8 cellular contexts compared by ENCODE assay signal in the genomic region with DNA sequence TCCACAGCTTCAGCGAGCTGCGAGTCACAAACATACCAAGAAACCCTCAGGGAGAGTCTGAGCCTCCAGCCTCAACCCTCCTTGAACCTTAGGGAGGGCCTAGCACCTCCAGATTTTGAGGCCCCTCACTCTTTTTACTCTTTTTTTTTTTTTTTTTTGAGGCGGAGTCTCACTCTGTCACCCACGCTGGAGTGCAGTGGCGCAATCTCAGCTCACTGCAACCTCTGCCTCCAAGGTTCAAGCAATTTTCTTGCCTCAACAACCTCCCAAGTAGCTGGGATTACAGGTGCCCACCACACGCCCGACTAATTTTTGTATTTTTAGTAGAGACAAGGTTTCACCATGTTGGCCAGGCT. TPM values are rescaled to one million over a fixed set of nuclear protein-coding genes. Genes with fewer than 3 reads are reported as not detected.
DNase-seq lines count a peak whose midpoint lies in the region; ATAC-seq, FAIRE-seq and TF ChIP-seq lines count a peak whose summit lies in the region.
"Not testable (repeated sequence)": the region's sequence is repeated elsewhere in the genome, so short reads cannot be mapped to it uniquely, and the experiment has no call there.

No MANE protein-coding gene starts in this region.

- not testable (repeated sequence) for H3K4me3 ChIP-seq in BLaER1; K562; endothelial cell of umbilical vein (replicated peaks in 1 of 3; ENCODE audit: insufficient read depth in 1 of 3, low read depth in 1 of 3, low read length in 3 of 3)
- H3K4me3 ChIP-seq in Loucy (ENCODE audit: low read length, poor library complexity, severe bottlenecking) (peak overlapping the region; percentile 34), left ventricle myocardium inferior (peak overlapping the region; percentile 4), mucosa of stomach (ENCODE audit: low read length) (peak overlapping the region; percentile 18), skeletal muscle satellite cell (ENCODE audit: low read length) (peak overlapping the region; percentile 92), upper lobe of left lung (peak overlapping the region in 3 of 4 donors; percentile 58 to 72 (median 65))

- POLR2A ChIA-PET in K562 (lab: Yijun Ruan, JAX), result interaction anchor here (0.9 to 1.8 kb wide), 4 partner anchors 9 to 43 kb away, joined by 4 to 8 read pairs (median 6); a partner anchor contains a TSS
- POLR2A ChIA-PET in endothelial cell of umbilical vein (lab: Charles Lee), result not testable (repeated sequence)

- H3K9me3 ChIP-seq in BLaER1; Loucy (ENCODE audit: insufficient read depth, low read depth, low read length); K562 (replicated peaks; ENCODE audit: control insufficient read depth, insufficient read depth, low read depth, low read length); endothelial cell of umbilical vein (replicated peaks; ENCODE audit: control insufficient read depth, insufficient read depth, low read length); left ventricle myocardium inferior (replicated peaks); mucosa of stomach (ENCODE audit: control insufficient read depth, low read length); skeletal muscle satellite cell (replicated peaks; ENCODE audit: low read length); upper lobe of left lung: not testable (repeated sequence)

- peaks cover 36% of the 10 kb centered on the region for H3K4me1 ChIP-seq in BLaER1
- peaks cover 24% of the 10 kb centered on the region for H3K4me1 ChIP-seq in Loucy (ENCODE audit: insufficient read depth, low read length, poor library complexity, severe bottlenecking)
- peaks cover 30 to 51% of the 10 kb centered on the region in 2 experiments; a peak in 4 of 5 replicates for H3K4me1 ChIP-seq in K562 (replicated peaks in 1 of 2; ENCODE audit: control insufficient read depth in 2 of 2, insufficient read depth in 2 of 2, low read length in 2 of 2)
- H3K4me1 ChIP-seq in endothelial cell of umbilical vein (ENCODE audit: control insufficient read depth, extremely low read depth, insufficient read depth, low read length), result peaks cover 16% of the 10 kb centered on the region
- peaks cover 63% of the 10 kb centered on the region for H3K4me1 ChIP-seq in left ventricle myocardium inferior
- H3K4me1 ChIP-seq in mucosa of stomach (ENCODE audit: control insufficient read depth, insufficient read depth, low read length), result peaks cover 41% of the 10 kb centered on the region
- H3K4me1 ChIP-seq in skeletal muscle satellite cell (ENCODE audit: control insufficient read depth, insufficient read depth, low read length), result peaks cover 50% of the 10 kb centered on the region
- H3K4me1 ChIP-seq in upper lobe of left lung, result peaks cover 31 to 65% (median 57%) of the 10 kb centered on the region in 4 donors

- H3K9me1 ChIP-seq in K562 (ENCODE audit: control insufficient read depth, insufficient read depth, low read length); endothelial cell of umbilical vein (replicated peaks; ENCODE audit: control insufficient read depth, extremely low read depth, insufficient read depth, low read length): not testable (repeated sequence)

- in situ Hi-C loops in K562 (cut with MboI), result not testable (repeated sequence)

- dilution Hi-C loops in endothelial cell of umbilical vein (cut with MboI; ENCODE audit: extremely low pct_ligation_motif_present, low sequenced_read_pairs), result not testable (repeated sequence)

- not testable (repeated sequence) for DNase-seq in K562 (ENCODE audit: extremely low read depth in 1 of 4, low spot score in 3 of 4); endothelial cell of umbilical vein (ENCODE audit: low read depth, low spot score); left ventricle myocardium inferior; upper lobe of left lung

- ATAC-seq in K562; upper lobe of left lung (ENCODE audit: low FRiP score in 2 of 2): not testable (repeated sequence)

- not testable (repeated sequence) for H3F3A ChIP-seq in Loucy (ENCODE audit: low read depth)

- not testable (repeated sequence) for H4K20me1 ChIP-seq in BLaER1; Loucy (ENCODE audit: insufficient read depth, low read length, poor library complexity, severe bottlenecking); K562 (replicated peaks; ENCODE audit: control insufficient read depth, insufficient read depth, low read length); endothelial cell of umbilical vein (replicated peaks; ENCODE audit: control insufficient read depth, extremely low read depth, insufficient read depth, low read length)

- not testable (repeated sequence) for FAIRE-seq in K562 (lab: Jason Lieb, UNC); endothelial cell of umbilical vein (lab: Jason Lieb, UNC)

- TF ChIP-seq RAD21 in K562 (CRISPR knock-in tag; conservative IDR thresholded peaks at IDR 0.05 in 1 of 2, IDR thresholded peaks at IDR 0.05 in 1 of 2), result not testable (repeated sequence)

- not testable (repeated sequence) for TF ChIP-seq EP300 in K562 (IDR thresholded peaks at IDR 0.05; ENCODE audit: low read length); upper lobe of left lung (IDR thresholded peaks at IDR 0.05)

- not testable (repeated sequence) for H2AFZ ChIP-seq in Loucy (ENCODE audit: low read length); K562 (ENCODE audit: low read depth, low read length)
- H2AFZ ChIP-seq in endothelial cell of umbilical vein (ENCODE audit: low read depth, low read length), result peak overlapping the region; percentile 5

- TF ChIP-seq POLR2A in K562 (conservative IDR thresholded peaks at IDR 0.05); endothelial cell of umbilical vein (IDR thresholded peaks at IDR 0.05; ENCODE audit: low read depth, low read length); upper lobe of left lung (IDR thresholded peaks at IDR 0.05): not testable (repeated sequence)

- BruUV-seq in K562 (replicated peaks; lab: Mats Ljungman, UMichigan); endothelial cell of umbilical vein (replicated peaks; lab: Mats Ljungman, UMichigan): not testable (repeated sequence)

- intact Hi-C loops in K562 (cut with micrococcal nuclease) (loop anchor here (10.0 kb wide), 1 partner anchor 110 kb away; a partner anchor contains a TSS), endothelial cell of umbilical vein (cut with micrococcal nuclease) (loop anchor here (1.0 kb wide), 1 partner anchor 112 kb away; a partner anchor contains a TSS), left ventricle myocardium inferior (cut with micrococcal nuclease) (loop anchor here (10.0 kb wide), 1 partner anchor 50 kb away; a partner anchor contains a TSS)

- CTCF ChIA-PET in K562 (lab: Yijun Ruan, JAX; ENCODE audit: low intra/inter-chr PET ratio), result not testable (repeated sequence)
- CTCF ChIA-PET in endothelial cell of umbilical vein (lab: Charles Lee), result interaction anchor here (1.0 to 2.8 kb wide), 10 partner anchors 8 to 112 kb away, joined by 3 to 24 read pairs (median 7); a partner anchor contains a TSS

- not testable (repeated sequence) for H3K9me2 ChIP-seq in Loucy (replicated peaks; ENCODE audit: low read depth, low read length)

- WGBS in K562 (ENCODE audit: insufficient coverage, low coverage, missing lambda C conversion rate), result 51% methylated on average over 3 of the region's 7 CpGs
- WGBS in upper lobe of left lung, 2 donors, result 52 to 61% methylated on average over 5 to 7 of the region's 7 CpGs

- H3K79me2 ChIP-seq in Loucy (ENCODE audit: insufficient read depth, low read length); endothelial cell of umbilical vein (ENCODE audit: control insufficient read depth, insufficient read depth, low read length): not testable (repeated sequence)
- H3K79me2 ChIP-seq in K562 (ENCODE audit: control insufficient read depth, insufficient read depth, low read length), result peaks cover 32% of the 10 kb centered on the region

- not testable (repeated sequence) for TF ChIP-seq CTCF in Loucy (conservative IDR thresholded peaks at IDR 0.05; ENCODE audit: low read length); K562 (IDR thresholded peaks at IDR 0.05 in 2 of 3, conservative IDR thresholded peaks at IDR 0.05 in 1 of 3; ENCODE audit: insufficient read depth in 2 of 3, low read depth in 1 of 3, low read length in 3 of 3); endothelial cell of umbilical vein (IDR thresholded peaks at IDR 0.05; ENCODE audit: extremely low read depth in 1 of 2, insufficient read depth in 1 of 2, low read depth in 1 of 2, low read length in 2 of 2); left ventricle myocardium inferior (IDR thresholded peaks at IDR 0.05; ENCODE audit: borderline replicate concordance); upper lobe of left lung (IDR thresholded peaks at IDR 0.05)

- not testable (repeated sequence) for H3K27me3 ChIP-seq in BLaER1; Loucy (ENCODE audit: insufficient read depth, low read length, poor library complexity, severe bottlenecking); K562 (ENCODE audit: control insufficient read depth in 2 of 2, insufficient read depth in 2 of 2, low read length in 2 of 2); endothelial cell of umbilical vein (ENCODE audit: control insufficient read depth in 2 of 2, insufficient read depth in 2 of 2, low read length in 2 of 2); left ventricle myocardium inferior (ENCODE audit: low read depth); mucosa of stomach (ENCODE audit: control insufficient read depth, insufficient read depth, low read length); skeletal muscle satellite cell (ENCODE audit: control insufficient read depth, insufficient read depth, low read length); upper lobe of left lung

- not testable (repeated sequence) for H3K36me3 ChIP-seq in BLaER1; Loucy (ENCODE audit: insufficient read depth, low read length); K562 (ENCODE audit: control insufficient read depth, insufficient read depth, low read length); endothelial cell of umbilical vein (ENCODE audit: control insufficient read depth in 2 of 2, extremely low read depth in 1 of 2, insufficient read depth in 2 of 2, low read length in 2 of 2); left ventricle myocardium inferior; mucosa of stomach (ENCODE audit: control insufficient read depth, insufficient read depth, low read length); skeletal muscle satellite cell (ENCODE audit: insufficient read depth, low read length); upper lobe of left lung

- H3K27ac ChIP-seq in BLaER1; K562 (ENCODE audit: extremely low read depth, low read depth, low read length); endothelial cell of umbilical vein (ENCODE audit: insufficient read depth, low read depth, low read length): not testable (repeated sequence)
- H3K27ac ChIP-seq in left ventricle myocardium inferior (replicated peaks), result peak overlapping the region; percentile 91
- H3K27ac ChIP-seq in upper lobe of left lung, result peak overlapping the region; percentile 83 to 98 (median 91)

- peak overlapping the region; percentile 19; the same call in 1 of the 2 replicates for H3K4me2 ChIP-seq in BLaER1
- H3K4me2 ChIP-seq in Loucy (ENCODE audit: low read depth, low read length, poor library complexity, severe bottlenecking), result peak overlapping the region; percentile 84
- H3K4me2 ChIP-seq in K562 (ENCODE audit: insufficient read depth, low read length), result peak overlapping the region; percentile 89
- not testable (repeated sequence) for H3K4me2 ChIP-seq in endothelial cell of umbilical vein (ENCODE audit: insufficient read depth, low read length)
- H3K4me2 ChIP-seq in skeletal muscle satellite cell (ENCODE audit: low read length), result peak overlapping the region; percentile 94

- H3K9ac ChIP-seq in BLaER1; Loucy (ENCODE audit: low read depth, low read length, poor library complexity, severe bottlenecking); endothelial cell of umbilical vein (replicated peaks; ENCODE audit: extremely low read depth, insufficient read depth, low read length): not testable (repeated sequence)
- H3K9ac ChIP-seq in K562 (ENCODE audit: insufficient read depth in 1 of 2, low read depth in 2 of 2, low read length in 2 of 2) (peak overlapping the region; percentile 14 to 80; a peak in 2 of 4 replicates), mucosa of stomach (ENCODE audit: low read length) (peak overlapping the region; percentile 56), skeletal muscle satellite cell (ENCODE audit: low read depth, low read length) (peak overlapping the region; percentile 96)

RNA-seq across cellular contexts. Expression of a gene that starts 2.7 kb away (rescaled TPM):
- 0.67 and 5.0 TPM in 2 replicates for total RNA-seq in K562 (2011; cell fraction: chromatin; rRNA removed; ENCODE audit: low replicate concordance)
- 4.2 and 4.7 TPM in 2 replicates for total RNA-seq in K562 (2011; cell fraction: nucleolus; rRNA removed)
- total RNA-seq in K562 (2011; cell fraction: nucleoplasm; rRNA removed), result 3.2 and 4.8 TPM in 2 replicates
- total RNA-seq in K562 (2014; rRNA removed), result 10.4 and 15.9 TPM in 2 replicates
- 3.8 and 4.4 TPM in 2 replicates for total RNA-seq in K562 (2014; rRNA removed; fragmentation: Illumina TruSeq; extraction: Trizol)
- 7.4 TPM in 2 replicates for total RNA-seq in K562 (2015; rRNA removed; fragmentation: Illumina TruSeq; extraction: Trizol)
- total RNA-seq in K562 (2021), result 9.1 and 10.8 TPM in 2 replicates
- 7.5 and 9.9 TPM in 2 replicates for polyA plus RNA-seq in K562 (2011; rRNA removed)
- 10.4 and 19.0 TPM in 2 replicates for polyA plus RNA-seq in K562 (2011; cell fraction: cytosol; rRNA removed)
- polyA plus RNA-seq in K562 (2011; cell fraction: nucleus; rRNA removed), result 4.1 and 5.1 TPM in 2 replicates
- 7.3 and 8.1 TPM in 2 replicates for polyA plus RNA-seq in K562 (2012)
- 5.8 and 6.6 TPM in 2 replicates for polyA plus RNA-seq in K562 (2014; fragmentation: Illumina TruSeq; extraction: Trizol)
- 1 to 10 TPM in 1 of 2 experiments, under 1 TPM in 1; 0.90 to 1.9 TPM for polyA plus RNA-seq in K562 (2014; fragmentation: Nextera tagmentation; extraction: Ambion mirVana)
- polyA plus RNA-seq in K562 (2014; rRNA removed), result 9.5 and 10.4 TPM in 2 replicates
- polyA minus RNA-seq in K562 (2011; rRNA and poly(A)+ RNA removed), result 3.5 and 4.1 TPM in 2 replicates
- 6.7 and 13.0 TPM in 2 replicates for polyA minus RNA-seq in K562 (2011; cell fraction: cytosol; rRNA and poly(A)+ RNA removed)
- 3.0 and 4.2 TPM in 2 replicates for polyA minus RNA-seq in K562 (2011; cell fraction: nucleus; rRNA and poly(A)+ RNA removed)
- 2.4 and 3.0 TPM in 2 replicates for total RNA-seq in endothelial cell of umbilical vein
- 3.7 and 5.9 TPM in 2 replicates for polyA plus RNA-seq in endothelial cell of umbilical vein
- 2.8 and 3.7 TPM in 2 replicates for polyA plus RNA-seq in endothelial cell of umbilical vein (2011; cell fraction: cytosol; rRNA removed)
- polyA plus RNA-seq in endothelial cell of umbilical vein (2011; cell fraction: nucleus; rRNA removed), result 1.4 and 1.7 TPM in 2 replicates
- 3.7 and 4.9 TPM in 2 replicates for polyA plus RNA-seq in endothelial cell of umbilical vein (2012)
- 1.7 and 3.5 TPM in 2 replicates for polyA minus RNA-seq in endothelial cell of umbilical vein
- polyA minus RNA-seq in endothelial cell of umbilical vein (2011; cell fraction: cytosol; rRNA and poly(A)+ RNA removed), result 131 TPM
- 1.9 and 2.7 TPM in 2 replicates for polyA minus RNA-seq in endothelial cell of umbilical vein (2011; cell fraction: nucleus; rRNA and poly(A)+ RNA removed)
- 6.7 TPM for total RNA-seq in left ventricle myocardium inferior
- total RNA-seq in skeletal muscle satellite cell (2012; rRNA removed), result 19.0 and 19.9 TPM in 2 replicates
- total RNA-seq in upper lobe of left lung, result 10 to 100 TPM; 25.2 to 62.5 (median 45.0) TPM

RNA-seq across cellular contexts. Expression of a gene that starts 29.2 kb away (rescaled TPM):
- total RNA-seq in K562 (2011; cell fraction: chromatin; rRNA removed; ENCODE audit: low replicate concordance), result 10.2 and 12.9 TPM in 2 replicates
- total RNA-seq in K562 (2011; cell fraction: nucleolus; rRNA removed), result 11.7 and 12.0 TPM in 2 replicates
- total RNA-seq in K562 (2011; cell fraction: nucleoplasm; rRNA removed), result 13.0 and 16.5 TPM in 2 replicates
- total RNA-seq in K562 (2014; rRNA removed) (2.8 and 5.6 TPM in 2 replicates), K562 (2014; rRNA removed; fragmentation: Illumina TruSeq; extraction: Trizol) (4.2 and 5.3 TPM in 2 replicates), K562 (2015; rRNA removed; fragmentation: Illumina TruSeq; extraction: Trizol) (5.7 and 7.1 TPM in 2 replicates), K562 (2021) (9.8 and 9.9 TPM in 2 replicates), endothelial cell of umbilical vein (69.5 and 78.3 TPM in 2 replicates), left ventricle myocardium inferior (6.4 TPM), upper lobe of left lung (10 to 100 TPM; 18.2 to 62.7 (median 31.8) TPM)
- polyA plus RNA-seq in K562 (2011; rRNA removed) (9.5 and 14.7 TPM in 2 replicates), K562 (2014; fragmentation: Illumina TruSeq; extraction: Trizol) (8.9 and 12.5 TPM in 2 replicates), K562 (2014; fragmentation: Nextera tagmentation; extraction: Ambion mirVana) (1 to 10 TPM; 2.7 to 3.6 TPM), K562 (2014; rRNA removed) (5.3 and 6.5 TPM in 2 replicates), endothelial cell of umbilical vein (67.3 and 72.5 TPM in 2 replicates)
- 12.4 and 14.2 TPM in 2 replicates for polyA plus RNA-seq in K562 (2011; cell fraction: cytosol; rRNA removed)
- polyA plus RNA-seq in K562 (2011; cell fraction: nucleus; rRNA removed), result 15.4 and 25.9 TPM in 2 replicates
- 9.1 and 11.3 TPM in 2 replicates for polyA plus RNA-seq in K562 (2012)
- 4.9 and 7.2 TPM in 2 replicates for polyA minus RNA-seq in K562 (2011; rRNA and poly(A)+ RNA removed)
- polyA minus RNA-seq in K562 (2011; cell fraction: cytosol; rRNA and poly(A)+ RNA removed), result 7.1 and 7.8 TPM in 2 replicates
- 2.6 and 4.8 TPM in 2 replicates for polyA minus RNA-seq in K562 (2011; cell fraction: nucleus; rRNA and poly(A)+ RNA removed)
- 74.6 and 74.8 TPM in 2 replicates for polyA plus RNA-seq in endothelial cell of umbilical vein (2011; cell fraction: cytosol; rRNA removed)
- polyA plus RNA-seq in endothelial cell of umbilical vein (2011; cell fraction: nucleus; rRNA removed), result 29.7 and 30.0 TPM in 2 replicates
- polyA plus RNA-seq in endothelial cell of umbilical vein (2012), result 82.4 and 98.3 TPM in 2 replicates
- polyA minus RNA-seq in endothelial cell of umbilical vein, result 36.6 and 38.0 TPM in 2 replicates
- polyA minus RNA-seq in endothelial cell of umbilical vein (2011; cell fraction: cytosol; rRNA and poly(A)+ RNA removed), result 23.0 TPM
- 16.4 and 17.7 TPM in 2 replicates for polyA minus RNA-seq in endothelial cell of umbilical vein (2011; cell fraction: nucleus; rRNA and poly(A)+ RNA removed)
- 35.7 and 36.9 TPM in 2 replicates for total RNA-seq in skeletal muscle satellite cell (2012; rRNA removed)

RNA-seq across cellular contexts. Expression of a gene that starts 43.9 kb away (rescaled TPM):
- total RNA-seq in K562 (2011; cell fraction: chromatin; rRNA removed; ENCODE audit: low replicate concordance), result 13.6 and 25.0 TPM in 2 replicates
- total RNA-seq in K562 (2011; cell fraction: nucleolus; rRNA removed), result 15.9 and 17.7 TPM in 2 replicates
- total RNA-seq in K562 (2011; cell fraction: nucleoplasm; rRNA removed), result 19.7 and 21.3 TPM in 2 replicates
- 16.5 and 18.2 TPM in 2 replicates for total RNA-seq in K562 (2014; rRNA removed)
- 11.1 and 11.3 TPM in 2 replicates for total RNA-seq in K562 (2014; rRNA removed; fragmentation: Illumina TruSeq; extraction: Trizol)
- total RNA-seq in K562 (2015; rRNA removed; fragmentation: Illumina TruSeq; extraction: Trizol), result 12.2 and 13.3 TPM in 2 replicates
- 18.6 and 20.1 TPM in 2 replicates for total RNA-seq in K562 (2021)
- polyA plus RNA-seq in K562 (2011; rRNA removed), result 24.2 and 28.4 TPM in 2 replicates
- 27.2 and 28.2 TPM in 2 replicates for polyA plus RNA-seq in K562 (2011; cell fraction: cytosol; rRNA removed)
- polyA plus RNA-seq in K562 (2011; cell fraction: nucleus; rRNA removed), result 18.6 and 20.6 TPM in 2 replicates
- 14.1 and 20.3 TPM in 2 replicates for polyA plus RNA-seq in K562 (2012)
- polyA plus RNA-seq in K562 (2014; fragmentation: Illumina TruSeq; extraction: Trizol), result 18.9 and 20.3 TPM in 2 replicates
- polyA plus RNA-seq in K562 (2014; fragmentation: Nextera tagmentation; extraction: Ambion mirVana), result 1 to 10 TPM; 4.4 to 6.3 TPM
- polyA plus RNA-seq in K562 (2014; rRNA removed), result 16.4 and 18.9 TPM in 2 replicates
- polyA minus RNA-seq in K562 (2011; rRNA and poly(A)+ RNA removed), result 17.1 and 20.2 TPM in 2 replicates
- 8.8 and 12.1 TPM in 2 replicates for polyA minus RNA-seq in K562 (2011; cell fraction: cytosol; rRNA and poly(A)+ RNA removed)
- polyA minus RNA-seq in K562 (2011; cell fraction: nucleus; rRNA and poly(A)+ RNA removed), result 5.9 and 7.6 TPM in 2 replicates
- 19.7 and 20.4 TPM in 2 replicates for total RNA-seq in endothelial cell of umbilical vein
- 23.8 and 24.6 TPM in 2 replicates for polyA plus RNA-seq in endothelial cell of umbilical vein
- 21.2 and 21.6 TPM in 2 replicates for polyA plus RNA-seq in endothelial cell of umbilical vein (2011; cell fraction: cytosol; rRNA removed)
- polyA plus RNA-seq in endothelial cell of umbilical vein (2011; cell fraction: nucleus; rRNA removed), result 19.4 and 20.6 TPM in 2 replicates
- 19.1 and 20.4 TPM in 2 replicates for polyA plus RNA-seq in endothelial cell of umbilical vein (2012)
- polyA minus RNA-seq in endothelial cell of umbilical vein, result 21.0 and 24.8 TPM in 2 replicates
- 9.7 TPM for polyA minus RNA-seq in endothelial cell of umbilical vein (2011; cell fraction: cytosol; rRNA and poly(A)+ RNA removed)
- 7.5 and 9.6 TPM in 2 replicates for polyA minus RNA-seq in endothelial cell of umbilical vein (2011; cell fraction: nucleus; rRNA and poly(A)+ RNA removed)
- total RNA-seq in left ventricle myocardium inferior, result 12.4 TPM
- 15.5 TPM in 2 replicates for total RNA-seq in skeletal muscle satellite cell (2012; rRNA removed)
- 10 to 100 TPM; 22.0 to 34.4 (median 28.6) TPM for total RNA-seq in upper lobe of left lung

RNA-seq across cellular contexts. Expression of a gene that starts 51.0 kb away (rescaled TPM):
- 12.5 and 13.3 TPM in 2 replicates for total RNA-seq in K562 (2011; cell fraction: chromatin; rRNA removed; ENCODE audit: low replicate concordance)
- 9.8 and 11.2 TPM in 2 replicates for total RNA-seq in K562 (2011; cell fraction: nucleolus; rRNA removed)
- 12.8 and 17.4 TPM in 2 replicates for total RNA-seq in K562 (2011; cell fraction: nucleoplasm; rRNA removed)
- total RNA-seq in K562 (2014; rRNA removed) (8.8 and 10.9 TPM in 2 replicates), K562 (2014; rRNA removed; fragmentation: Illumina TruSeq; extraction: Trizol) (10.7 and 11.0 TPM in 2 replicates), K562 (2015; rRNA removed; fragmentation: Illumina TruSeq; extraction: Trizol) (7.1 and 8.3 TPM in 2 replicates), K562 (2021) (11.4 and 12.1 TPM in 2 replicates), endothelial cell of umbilical vein (8.4 and 12.2 TPM in 2 replicates), left ventricle myocardium inferior (13.9 TPM), upper lobe of left lung (1 to 10 TPM; 1.3 to 7.7 (median 3.2) TPM)
- polyA plus RNA-seq in K562 (2011; rRNA removed) (23.9 and 27.6 TPM in 2 replicates), K562 (2014; fragmentation: Illumina TruSeq; extraction: Trizol) (14.7 and 19.3 TPM in 2 replicates), K562 (2014; fragmentation: Nextera tagmentation; extraction: Ambion mirVana) (10 to 100 TPM; 10.4 to 11.7 TPM), K562 (2014; rRNA removed) (18.3 and 28.1 TPM in 2 replicates), endothelial cell of umbilical vein (11.8 and 13.9 TPM in 2 replicates)
- polyA plus RNA-seq in K562 (2011; cell fraction: cytosol; rRNA removed), result 18.1 and 28.7 TPM in 2 replicates
- 11.7 and 17.4 TPM in 2 replicates for polyA plus RNA-seq in K562 (2011; cell fraction: nucleus; rRNA removed)
- polyA plus RNA-seq in K562 (2012), result 13.1 and 15.7 TPM in 2 replicates
- 8.1 and 10.0 TPM in 2 replicates for polyA minus RNA-seq in K562 (2011; rRNA and poly(A)+ RNA removed)
- 3.1 and 4.8 TPM in 2 replicates for polyA minus RNA-seq in K562 (2011; cell fraction: cytosol; rRNA and poly(A)+ RNA removed)
- polyA minus RNA-seq in K562 (2011; cell fraction: nucleus; rRNA and poly(A)+ RNA removed), result 1.9 and 3.0 TPM in 2 replicates
- polyA plus RNA-seq in endothelial cell of umbilical vein (2011; cell fraction: cytosol; rRNA removed), result 15.7 and 17.0 TPM in 2 replicates
- polyA plus RNA-seq in endothelial cell of umbilical vein (2011; cell fraction: nucleus; rRNA removed), result 5.0 and 7.3 TPM in 2 replicates
- polyA plus RNA-seq in endothelial cell of umbilical vein (2012), result 9.9 and 12.3 TPM in 2 replicates
- polyA minus RNA-seq in endothelial cell of umbilical vein, result 5.2 and 9.8 TPM in 2 replicates
- polyA minus RNA-seq in endothelial cell of umbilical vein (2011; cell fraction: cytosol; rRNA and poly(A)+ RNA removed), result 0.72 TPM
- polyA minus RNA-seq in endothelial cell of umbilical vein (2011; cell fraction: nucleus; rRNA and poly(A)+ RNA removed), result 0.72 and 1.1 TPM in 2 replicates
- total RNA-seq in skeletal muscle satellite cell (2012; rRNA removed), result 3.0 and 3.9 TPM in 2 replicates

RNA-seq across cellular contexts. Expression of a gene that starts 52.6 kb away (rescaled TPM):
- total RNA-seq in K562 (2011; cell fraction: chromatin; rRNA removed; ENCODE audit: low replicate concordance), result 62.2 and 122 TPM in 2 replicates
- 80.7 and 95.2 TPM in 2 replicates for total RNA-seq in K562 (2011; cell fraction: nucleolus; rRNA removed)
- total RNA-seq in K562 (2011; cell fraction: nucleoplasm; rRNA removed), result 68.9 and 79.6 TPM in 2 replicates
- 15.3 and 16.6 TPM in 2 replicates for total RNA-seq in K562 (2014; rRNA removed)
- total RNA-seq in K562 (2014; rRNA removed; fragmentation: Illumina TruSeq; extraction: Trizol), result 8.8 and 12.5 TPM in 2 replicates
- total RNA-seq in K562 (2015; rRNA removed; fragmentation: Illumina TruSeq; extraction: Trizol), result 13.3 and 13.9 TPM in 2 replicates
- total RNA-seq in K562 (2021), result 21.4 and 24.0 TPM in 2 replicates
- polyA plus RNA-seq in K562 (2011; rRNA removed), result 21.4 and 22.2 TPM in 2 replicates
- 18.6 TPM in 2 replicates for polyA plus RNA-seq in K562 (2011; cell fraction: cytosol; rRNA removed)
- 68.2 and 69.3 TPM in 2 replicates for polyA plus RNA-seq in K562 (2011; cell fraction: nucleus; rRNA removed)
- 12.7 and 25.0 TPM in 2 replicates for polyA plus RNA-seq in K562 (2012)
- polyA plus RNA-seq in K562 (2014; fragmentation: Illumina TruSeq; extraction: Trizol), result 15.6 and 16.5 TPM in 2 replicates
- 1 to 10 TPM in 1 of 2 experiments, under 1 TPM in 1; 0.81 to 1.2 TPM for polyA plus RNA-seq in K562 (2014; fragmentation: Nextera tagmentation; extraction: Ambion mirVana)
- 21.9 and 24.3 TPM in 2 replicates for polyA plus RNA-seq in K562 (2014; rRNA removed)
- 13.3 TPM in 2 replicates for polyA minus RNA-seq in K562 (2011; rRNA and poly(A)+ RNA removed)
- polyA minus RNA-seq in K562 (2011; cell fraction: cytosol; rRNA and poly(A)+ RNA removed), result 8.4 and 12.6 TPM in 2 replicates
- 23.8 and 27.5 TPM in 2 replicates for polyA minus RNA-seq in K562 (2011; cell fraction: nucleus; rRNA and poly(A)+ RNA removed)
- 23.7 and 24.2 TPM in 2 replicates for total RNA-seq in endothelial cell of umbilical vein
- polyA plus RNA-seq in endothelial cell of umbilical vein, result 16.3 and 17.4 TPM in 2 replicates
- polyA plus RNA-seq in endothelial cell of umbilical vein (2011; cell fraction: cytosol; rRNA removed), result 12.2 and 15.0 TPM in 2 replicates
- polyA plus RNA-seq in endothelial cell of umbilical vein (2011; cell fraction: nucleus; rRNA removed), result 82.0 and 82.2 TPM in 2 replicates
- 14.8 and 15.0 TPM in 2 replicates for polyA plus RNA-seq in endothelial cell of umbilical vein (2012)
- 23.1 and 24.9 TPM in 2 replicates for polyA minus RNA-seq in endothelial cell of umbilical vein
- 10.0 TPM for polyA minus RNA-seq in endothelial cell of umbilical vein (2011; cell fraction: cytosol; rRNA and poly(A)+ RNA removed)
- polyA minus RNA-seq in endothelial cell of umbilical vein (2011; cell fraction: nucleus; rRNA and poly(A)+ RNA removed), result 25.1 and 37.1 TPM in 2 replicates
- 13.2 TPM for total RNA-seq in left ventricle myocardium inferior
- total RNA-seq in skeletal muscle satellite cell (2012; rRNA removed), result 15.7 and 16.6 TPM in 2 replicates
- total RNA-seq in upper lobe of left lung, result 10 to 100 TPM; 20.5 to 51.3 (median 26.4) TPM
